ENCODE assay signal across 1 cellular context in the genomic region with DNA sequence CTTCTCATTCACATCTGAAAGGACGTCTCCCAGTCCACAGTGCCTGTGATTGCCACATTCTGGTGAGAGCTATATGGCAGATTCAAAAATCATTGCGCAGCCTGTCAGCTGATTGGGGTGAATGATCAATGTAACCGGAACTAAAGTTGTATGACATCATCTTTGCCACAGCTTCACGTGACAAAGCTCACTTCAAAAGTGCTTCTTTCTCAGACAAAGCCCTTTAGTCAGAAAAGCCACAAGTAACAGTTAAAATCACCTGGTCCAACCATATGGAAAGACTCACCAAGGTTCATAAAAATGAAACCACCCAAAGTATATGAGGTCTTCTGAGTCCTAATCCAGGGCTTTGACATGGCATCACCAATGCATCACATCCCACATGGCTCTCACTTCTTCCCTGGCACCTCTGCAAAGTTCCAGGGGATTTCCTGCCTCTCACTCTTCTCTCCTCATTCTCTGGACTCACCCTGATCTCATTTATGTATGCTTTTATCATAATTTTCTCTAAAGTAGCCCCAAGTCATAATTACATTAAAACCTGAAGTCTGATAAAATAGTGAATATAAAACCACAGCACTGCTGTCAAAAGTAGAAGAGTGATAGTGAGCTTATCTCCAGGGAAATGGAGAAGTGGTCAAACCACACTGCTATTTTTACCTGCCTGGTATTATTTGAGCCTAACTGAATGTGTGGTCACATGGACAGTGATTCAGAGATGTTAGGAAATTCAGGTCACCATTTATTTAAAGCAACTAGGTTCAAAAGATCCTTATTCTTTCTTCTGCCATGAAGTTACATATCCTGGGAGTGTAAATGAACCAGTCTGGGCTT.
A peak's percentile ranks its signal among the peaks of the same experiment; 100 is the strongest.
TF ChIP-seq lines count a peak whose summit lies in the region.

No MANE protein-coding gene starts in this region.

TF ChIP-seq in K562, 482 proteins besides CTCF, POLR2A, EP300 and RAD21 (continued from another document):
- TF ChIP-seq PRMT5 (CRISPR knock-in tag; IDR thresholded peaks at IDR 0.05) (no peak), SPI1 (IDR thresholded peaks at IDR 0.05; ENCODE audit: borderline replicate concordance, low read depth, low read length) (peak; percentile 45), ZNF239 (CRISPR knock-in tag; IDR thresholded peaks at IDR 0.05) (no peak), USF2 (CRISPR knock-in tag; IDR thresholded peaks at IDR 0.05) (peak; percentile 38), CCNT2 (IDR thresholded peaks at IDR 0.05; ENCODE audit: borderline replicate concordance, extremely low read depth, insufficient read length, low read depth, low read length) (no peak), ZNF217 (CRISPR knock-in tag; IDR thresholded peaks at IDR 0.05) (no peak), TEAD4 (IDR thresholded peaks at IDR 0.05; ENCODE audit: low read length) (peak; percentile 46; the same call in 1 of the 2 replicates), TEAD4 (CRISPR knock-in tag; IDR thresholded peaks at IDR 0.05; ENCODE audit: borderline replicate concordance) (no peak), ZNF282 (CRISPR knock-in tag; IDR thresholded peaks at IDR 0.05) (no peak), FOXP1 (CRISPR knock-in tag; IDR thresholded peaks at IDR 0.05) (no peak), POLR2G (IDR thresholded peaks at IDR 0.05; ENCODE audit: low read depth, low read length) (no peak), ZNF717 (CRISPR knock-in tag; IDR thresholded peaks at IDR 0.05) (no peak), ZKSCAN8 (CRISPR knock-in tag; IDR thresholded peaks at IDR 0.05) (no peak), SRSF9 (IDR thresholded peaks at IDR 0.05; ENCODE audit: borderline replicate concordance, low read depth, low read length) (no peak), KLF13 (tag; IDR thresholded peaks at IDR 0.05; ENCODE audit: borderline replicate concordance, low read depth) (no peak), DPF2 (IDR thresholded peaks at IDR 0.05) (no peak), DACH1 (IDR thresholded peaks at IDR 0.05; ENCODE audit: partially characterized antibody) (no peak), TCF7 (IDR thresholded peaks at IDR 0.05; ENCODE audit: borderline replicate concordance) (no peak), RBM39 (optimal IDR thresholded peaks at IDR 0.05; ENCODE audit: low read depth, low read length) (no peak), ZC3H8 (IDR thresholded peaks at IDR 0.05) (no peak), MCM2 (IDR thresholded peaks at IDR 0.05; ENCODE audit: low read depth) (no peak), FOXM1 (IDR thresholded peaks at IDR 0.05; ENCODE audit: low read depth) (no peak), FOXM1 (CRISPR knock-in tag; IDR thresholded peaks at IDR 0.05; ENCODE audit: low read depth) (no peak), NR2F6 (CRISPR knock-in tag; IDR thresholded peaks at IDR 0.05) (no peak), CEBPG (CRISPR knock-in tag; IDR thresholded peaks at IDR 0.05) (no peak), CEBPG (tag; conservative IDR thresholded peaks at IDR 0.05 in 1 of 2, IDR thresholded peaks at IDR 0.05 in 1 of 2) (peak in 1 of 2 experiments; percentile 49; a peak in 1 of 4 replicates), CSDE1 (IDR thresholded peaks at IDR 0.05) (no peak), MEF2A (IDR thresholded peaks at IDR 0.05; ENCODE audit: control insufficient read depth, low read depth, low read length) (0 out of 2 replicates have a peak, but pooled peaks have one; percentile 18), ZBTB34 (CRISPR knock-in tag; IDR thresholded peaks at IDR 0.05) (no peak), MEIS2 (IDR thresholded peaks at IDR 0.05; ENCODE audit: partially characterized antibody) (peak; percentile 54), THRB (CRISPR knock-in tag; conservative IDR thresholded peaks at IDR 0.05) (no peak), SMARCB1 (IDR thresholded peaks at IDR 0.05; ENCODE audit: insufficient read length, low read depth) (no peak), TFE3 (CRISPR knock-in tag; IDR thresholded peaks at IDR 0.05) (no peak)
- TF ChIP-seq, protein P1, sequence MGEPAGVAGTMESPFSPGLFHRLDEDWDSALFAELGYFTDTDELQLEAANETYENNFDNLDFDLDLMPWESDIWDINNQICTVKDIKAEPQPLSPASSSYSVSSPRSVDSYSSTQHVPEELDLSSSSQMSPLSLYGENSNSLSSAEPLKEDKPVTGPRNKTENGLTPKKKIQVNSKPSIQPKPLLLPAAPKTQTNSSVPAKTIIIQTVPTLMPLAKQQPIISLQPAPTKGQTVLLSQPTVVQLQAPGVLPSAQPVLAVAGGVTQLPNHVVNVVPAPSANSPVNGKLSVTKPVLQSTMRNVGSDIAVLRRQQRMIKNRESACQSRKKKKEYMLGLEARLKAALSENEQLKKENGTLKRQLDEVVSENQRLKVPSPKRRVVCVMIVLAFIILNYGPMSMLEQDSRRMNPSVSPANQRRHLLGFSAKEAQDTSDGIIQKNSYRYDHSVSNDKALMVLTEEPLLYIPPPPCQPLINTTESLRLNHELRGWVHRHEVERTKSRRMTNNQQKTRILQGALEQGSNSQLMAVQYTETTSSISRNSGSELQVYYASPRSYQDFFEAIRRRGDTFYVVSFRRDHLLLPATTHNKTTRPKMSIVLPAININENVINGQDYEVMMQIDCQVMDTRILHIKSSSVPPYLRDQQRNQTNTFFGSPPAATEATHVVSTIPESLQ (CRISPR knock-in tag; IDR thresholded peaks at IDR 0.05): no peak
- TF ChIP-seq, protein P2, sequence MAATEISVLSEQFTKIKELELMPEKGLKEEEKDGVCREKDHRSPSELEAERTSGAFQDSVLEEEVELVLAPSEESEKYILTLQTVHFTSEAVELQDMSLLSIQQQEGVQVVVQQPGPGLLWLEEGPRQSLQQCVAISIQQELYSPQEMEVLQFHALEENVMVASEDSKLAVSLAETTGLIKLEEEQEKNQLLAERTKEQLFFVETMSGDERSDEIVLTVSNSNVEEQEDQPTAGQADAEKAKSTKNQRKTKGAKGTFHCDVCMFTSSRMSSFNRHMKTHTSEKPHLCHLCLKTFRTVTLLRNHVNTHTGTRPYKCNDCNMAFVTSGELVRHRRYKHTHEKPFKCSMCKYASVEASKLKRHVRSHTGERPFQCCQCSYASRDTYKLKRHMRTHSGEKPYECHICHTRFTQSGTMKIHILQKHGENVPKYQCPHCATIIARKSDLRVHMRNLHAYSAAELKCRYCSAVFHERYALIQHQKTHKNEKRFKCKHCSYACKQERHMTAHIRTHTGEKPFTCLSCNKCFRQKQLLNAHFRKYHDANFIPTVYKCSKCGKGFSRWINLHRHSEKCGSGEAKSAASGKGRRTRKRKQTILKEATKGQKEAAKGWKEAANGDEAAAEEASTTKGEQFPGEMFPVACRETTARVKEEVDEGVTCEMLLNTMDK (IDR thresholded peaks at IDR 0.05; ENCODE audit: borderline replicate concordance, insufficient read depth, low read depth, low read length, poor library complexity, severe bottlenecking): no peak
- TF ChIP-seq, protein P3, sequence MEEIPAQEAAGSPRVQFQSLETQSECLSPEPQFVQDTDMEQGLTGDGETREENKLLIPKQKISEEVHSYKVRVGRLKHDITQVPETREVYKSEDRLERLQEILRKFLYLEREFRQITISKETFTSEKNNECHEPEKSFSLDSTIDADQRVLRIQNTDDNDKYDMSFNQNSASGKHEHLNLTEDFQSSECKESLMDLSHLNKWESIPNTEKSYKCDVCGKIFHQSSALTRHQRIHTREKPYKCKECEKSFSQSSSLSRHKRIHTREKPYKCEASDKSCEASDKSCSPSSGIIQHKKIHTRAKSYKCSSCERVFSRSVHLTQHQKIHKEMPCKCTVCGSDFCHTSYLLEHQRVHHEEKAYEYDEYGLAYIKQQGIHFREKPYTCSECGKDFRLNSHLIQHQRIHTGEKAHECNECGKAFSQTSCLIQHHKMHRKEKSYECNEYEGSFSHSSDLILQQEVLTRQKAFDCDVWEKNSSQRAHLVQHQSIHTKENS (CRISPR knock-in tag; IDR thresholded peaks at IDR 0.05): no peak
